1 cellular context compared by ENCODE assay signal in the genomic region with DNA sequence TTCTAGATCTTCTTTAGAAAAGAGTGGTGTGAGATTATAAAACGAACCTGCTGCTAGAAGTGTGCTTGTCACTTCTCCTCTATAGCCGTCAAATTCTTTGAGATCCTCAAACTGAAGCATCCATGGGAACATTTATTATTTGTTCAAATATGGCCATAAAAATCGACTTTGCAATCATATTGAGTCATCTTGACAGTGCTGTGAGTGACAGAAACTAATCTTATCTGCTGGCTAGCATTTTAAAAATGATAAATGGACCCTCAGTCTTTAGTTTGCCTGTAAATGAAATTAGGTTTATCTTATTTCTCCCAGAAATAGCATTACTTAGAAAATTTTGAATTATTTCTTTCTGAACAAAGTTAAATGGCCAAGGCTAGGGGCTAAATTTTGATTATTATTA.
TF ChIP-seq lines count a peak whose summit lies in the region.

No MANE protein-coding gene starts in this region.

TF ChIP-seq in GM23338, 12 proteins besides CTCF, POLR2A, EP300 and RAD21 (continued from another document):
- TF ChIP-seq, protein P1, sequence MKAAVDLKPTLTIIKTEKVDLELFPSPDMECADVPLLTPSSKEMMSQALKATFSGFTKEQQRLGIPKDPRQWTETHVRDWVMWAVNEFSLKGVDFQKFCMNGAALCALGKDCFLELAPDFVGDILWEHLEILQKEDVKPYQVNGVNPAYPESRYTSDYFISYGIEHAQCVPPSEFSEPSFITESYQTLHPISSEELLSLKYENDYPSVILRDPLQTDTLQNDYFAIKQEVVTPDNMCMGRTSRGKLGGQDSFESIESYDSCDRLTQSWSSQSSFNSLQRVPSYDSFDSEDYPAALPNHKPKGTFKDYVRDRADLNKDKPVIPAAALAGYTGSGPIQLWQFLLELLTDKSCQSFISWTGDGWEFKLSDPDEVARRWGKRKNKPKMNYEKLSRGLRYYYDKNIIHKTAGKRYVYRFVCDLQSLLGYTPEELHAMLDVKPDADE (IDR thresholded peaks at IDR 0.05) = no peak
- TF ChIP-seq STAT1 (IDR thresholded peaks at IDR 0.05; ENCODE audit: unreplicated experiment) = no peak
- TF ChIP-seq EZH2phosphoT487 (IDR thresholded peaks at IDR 0.05; ENCODE audit: unreplicated experiment) = no peak
- TF ChIP-seq, protein P2, sequence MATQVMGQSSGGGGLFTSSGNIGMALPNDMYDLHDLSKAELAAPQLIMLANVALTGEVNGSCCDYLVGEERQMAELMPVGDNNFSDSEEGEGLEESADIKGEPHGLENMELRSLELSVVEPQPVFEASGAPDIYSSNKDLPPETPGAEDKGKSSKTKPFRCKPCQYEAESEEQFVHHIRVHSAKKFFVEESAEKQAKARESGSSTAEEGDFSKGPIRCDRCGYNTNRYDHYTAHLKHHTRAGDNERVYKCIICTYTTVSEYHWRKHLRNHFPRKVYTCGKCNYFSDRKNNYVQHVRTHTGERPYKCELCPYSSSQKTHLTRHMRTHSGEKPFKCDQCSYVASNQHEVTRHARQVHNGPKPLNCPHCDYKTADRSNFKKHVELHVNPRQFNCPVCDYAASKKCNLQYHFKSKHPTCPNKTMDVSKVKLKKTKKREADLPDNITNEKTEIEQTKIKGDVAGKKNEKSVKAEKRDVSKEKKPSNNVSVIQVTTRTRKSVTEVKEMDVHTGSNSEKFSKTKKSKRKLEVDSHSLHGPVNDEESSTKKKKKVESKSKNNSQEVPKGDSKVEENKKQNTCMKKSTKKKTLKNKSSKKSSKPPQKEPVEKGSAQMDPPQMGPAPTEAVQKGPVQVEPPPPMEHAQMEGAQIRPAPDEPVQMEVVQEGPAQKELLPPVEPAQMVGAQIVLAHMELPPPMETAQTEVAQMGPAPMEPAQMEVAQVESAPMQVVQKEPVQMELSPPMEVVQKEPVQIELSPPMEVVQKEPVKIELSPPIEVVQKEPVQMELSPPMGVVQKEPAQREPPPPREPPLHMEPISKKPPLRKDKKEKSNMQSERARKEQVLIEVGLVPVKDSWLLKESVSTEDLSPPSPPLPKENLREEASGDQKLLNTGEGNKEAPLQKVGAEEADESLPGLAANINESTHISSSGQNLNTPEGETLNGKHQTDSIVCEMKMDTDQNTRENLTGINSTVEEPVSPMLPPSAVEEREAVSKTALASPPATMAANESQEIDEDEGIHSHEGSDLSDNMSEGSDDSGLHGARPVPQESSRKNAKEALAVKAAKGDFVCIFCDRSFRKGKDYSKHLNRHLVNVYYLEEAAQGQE (IDR thresholded peaks at IDR 0.05; ENCODE audit: unreplicated experiment) = no peak
- no peak for TF ChIP-seq NANOG (IDR thresholded peaks at IDR 0.05; ENCODE audit: borderline replicate concordance)
- TF ChIP-seq JUNB (IDR thresholded peaks at IDR 0.05; ENCODE audit: unreplicated experiment) = no peak
